ENCODE assay signal across 15 cellular contexts in the genomic region with DNA sequence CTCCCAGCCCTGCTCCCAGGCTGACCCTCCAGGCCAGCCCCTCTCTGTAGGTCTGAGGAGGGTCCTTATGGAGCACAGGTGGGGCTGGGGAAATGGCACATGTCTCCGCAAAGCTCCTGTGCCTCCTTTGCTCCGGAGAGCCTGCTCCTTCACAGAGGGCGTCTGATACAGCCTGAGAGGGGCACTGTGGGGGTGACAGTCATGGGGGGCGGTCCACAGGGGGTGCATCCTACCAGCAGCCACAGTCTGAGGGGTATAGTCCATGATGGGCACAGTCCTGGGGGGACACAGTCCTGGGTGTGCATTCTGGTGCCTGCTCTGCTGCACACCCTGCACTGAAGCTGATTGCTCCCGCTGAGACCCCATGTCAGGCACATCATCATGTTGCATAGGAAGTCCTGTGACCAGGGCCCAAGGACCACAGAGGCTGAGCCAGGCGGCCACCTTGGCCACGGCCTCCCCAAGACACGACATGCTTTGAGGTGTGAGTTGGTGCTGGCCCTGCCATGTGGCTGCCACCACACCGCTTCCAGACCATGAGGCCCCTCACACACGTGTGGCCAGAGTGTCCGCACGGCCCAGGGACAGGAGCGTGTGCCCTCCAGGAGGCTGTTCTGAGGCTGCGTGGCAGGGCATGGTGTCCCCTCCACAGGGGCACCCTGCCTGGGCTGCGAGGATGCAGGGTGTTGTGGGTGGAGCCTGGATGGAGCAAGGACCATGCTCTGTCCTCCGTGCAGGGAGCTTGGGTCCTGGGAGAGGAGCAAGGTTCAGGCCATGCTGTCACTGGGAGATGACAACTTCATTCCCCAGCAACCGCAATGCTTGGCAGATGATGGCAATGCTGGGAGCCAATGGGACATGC.
"Had no signal": no experiment of that assay in that cellular context is flagged by ENCODE, and none has a peak within 500 bp of the region (broad histone marks: within the 10 kb centered on the region; RNA-seq: fewer than 3 reads in every experiment).

No MANE protein-coding gene starts in this region.

- H3K27me3 Mint-ChIP-seq: activated CD4-positive, alpha-beta T cell treated with anti-CD3 and anti-CD28 coated beads for 36 hours had no signal

- H3K9me3 ChIP-seq: adrenal gland, left ventricle myocardium inferior, tibial artery had no signal

- H3K27me3 ChIP-seq: adrenal gland had no signal

- H3K4me3 Mint-ChIP-seq: activated CD4-positive, alpha-beta T cell treated with anti-CD3 and anti-CD28 coated beads for 36 hours; naive thymus-derived CD8-positive, alpha-beta T cell; WTC11 had no signal

- DNase-seq: activated CD4-positive, alpha-beta T cell treated with anti-CD3 and anti-CD28 coated beads for 36 hours; activated CD4-positive, alpha-beta T cell treated with anti-CD3 and anti-CD28 coated beads, Interleukin-2, amount 50 U/mL, for 48 hours; activated gamma-delta T cell; foreskin fibroblast; hypothalamus; islet precursor cell; left ventricle myocardium inferior; mesendoderm; stimulated activated CD4-positive, alpha-beta T cell treated with anti-CD3 and anti-CD28 coated beads, Interleukin-2, amount 100 ng/mL, for 24 hours; stimulated activated naive CD4-positive, alpha-beta T cell treated with Interleukin-2 at 50 U/mL for 16 hours had no signal

- H3K4me3 ChIP-seq: adrenal gland, left ventricle myocardium inferior, tibial artery had no signal

- H3K36me3 Mint-ChIP-seq: activated naive CD4-positive, alpha-beta T cell treated with anti-CD3 and anti-CD28 coated beads, Interleukin-2, amount 50 U/mL, for 72 hours; naive thymus-derived CD8-positive, alpha-beta T cell; WTC11 had no signal

- H3K9me3 Mint-ChIP-seq: activated naive CD4-positive, alpha-beta T cell treated with anti-CD3 and anti-CD28 coated beads, Interleukin-2, amount 50 U/mL, for 72 hours; naive thymus-derived CD8-positive, alpha-beta T cell; WTC11 had no signal

- H3K36me3 ChIP-seq: adrenal gland, left ventricle myocardium inferior, tibial artery had no signal

- H3K27ac Mint-ChIP-seq: activated CD4-positive, alpha-beta T cell treated with anti-CD3 and anti-CD28 coated beads for 36 hours; activated naive CD4-positive, alpha-beta T cell treated with anti-CD3 and anti-CD28 coated beads, Interleukin-2, amount 50 U/mL, for 72 hours; WTC11 had no signal

- ATAC-seq: activated CD4-positive, alpha-beta T cell treated with anti-CD3 and anti-CD28 coated beads for 36 hours; activated naive CD4-positive, alpha-beta T cell treated with anti-CD3 and anti-CD28 coated beads, Interleukin-2, amount 50 U/mL, for 72 hours; naive thymus-derived CD8-positive, alpha-beta T cell; WTC11 had no signal

- H3K27ac ChIP-seq: adrenal gland, left ventricle myocardium inferior, tibial artery had no signal
